9 cellular contexts compared by ENCODE assay signal in the genomic region with DNA sequence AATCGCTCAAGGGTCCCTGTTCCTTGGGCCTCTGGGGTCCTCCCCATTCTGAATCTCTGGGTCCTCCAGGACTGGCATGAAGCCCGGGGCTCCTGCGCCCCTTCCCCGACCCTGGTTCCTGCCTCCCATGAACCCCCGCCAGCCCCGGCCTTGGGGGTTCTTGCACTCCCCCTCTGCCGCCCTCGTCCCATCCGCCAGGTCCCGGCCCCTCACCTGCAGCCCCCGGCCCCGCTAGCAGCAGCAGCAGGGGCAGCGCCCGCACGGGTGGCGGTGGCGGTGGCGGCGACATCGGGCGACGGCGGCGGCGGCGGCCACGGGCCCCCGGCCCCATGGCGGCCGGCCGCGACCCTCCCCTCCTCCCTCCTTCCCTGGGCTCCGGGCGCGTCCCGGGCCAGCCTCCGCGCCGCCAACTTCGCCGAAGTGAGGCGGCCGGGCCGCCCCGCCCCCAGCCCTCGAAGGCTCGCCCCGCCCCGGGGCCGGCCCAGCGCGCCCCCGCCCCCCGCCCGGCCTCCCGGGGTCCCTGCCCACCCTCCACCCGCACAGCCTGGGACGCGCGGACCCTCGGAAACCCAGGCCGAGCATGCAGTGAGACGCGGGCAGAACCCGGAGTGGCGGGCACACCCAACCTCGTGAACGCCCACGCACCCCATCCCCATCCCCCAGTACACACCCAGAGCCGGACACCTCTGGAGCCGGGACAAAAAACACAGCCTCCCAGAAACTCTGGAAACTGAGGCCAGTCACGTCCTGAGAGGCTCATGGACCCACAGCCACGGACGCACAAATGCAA. TPM values are rescaled to one million over a fixed set of nuclear protein-coding genes. Genes with fewer than 3 reads are reported as not detected.
DNase-seq lines count a peak whose midpoint lies in the region; ATAC-seq, FAIRE-seq and TF ChIP-seq lines count a peak whose summit lies in the region.
"Had no signal": no experiment of that assay in that cellular context is flagged by ENCODE, and none has a peak within 500 bp of the region (broad histone marks: within the 10 kb centered on the region; RNA-seq: fewer than 3 reads in every experiment).

Gene NOTCH3, minus strand, starts transcription at position 421 of the 790 bp plus-strand sequence. Its CDS starts 90 bp downstream, at position 331.

- TF ChIP-seq CTCF in BE2C (IDR thresholded peaks at IDR 0.05; ENCODE audit: low read depth, low read length) (no peak), Panc1 (IDR thresholded peaks at IDR 0.05) (no peak), fibroblast of mammary gland (conservative IDR thresholded peaks at IDR 0.05; ENCODE audit: control insufficient read depth, insufficient read depth, low read depth, low read length) (no peak), omental fat pad (IDR thresholded peaks at IDR 0.05) (no peak)

- no peaks in the 10 kb centered on the region for H3K9me3 Mint-ChIP-seq in activated T-helper 2 cell treated with anti-CD3 and anti-CD28 coated beads, Interferon-gamma antibody, Interleukin-2, Interleukin-4, amounts not matched to agents 10 μg/mL and 5 μg/mL and 100 μg/mL, durations not matched to agents 14 hours and 24 hours and 36 hours

- H3K27me3 ChIP-seq in BE2C, result peaks cover 5% of the 10 kb centered on the region; the same call in 1 of the 2 replicates
- no peaks in the 10 kb centered on the region for H3K27me3 ChIP-seq in Panc1 (ENCODE audit: control insufficient read depth, insufficient read depth, low read length)

- H3K4me3 ChIP-seq in BE2C (ENCODE audit: low read depth, low read length), result peak within 1 kb of the TSS; percentile 49
- peak within 1 kb of the TSS; percentile 37 to 48 for H3K4me3 ChIP-seq in Panc1 (ENCODE audit: low read depth in 2 of 2, low read length in 2 of 2)
- peak within 1 kb of the TSS; percentile 52 for H3K4me3 ChIP-seq in fibroblast of mammary gland (ENCODE audit: control insufficient read depth, low read depth, low read length)

- H3K27ac ChIP-seq in Panc1 (ENCODE audit: low read length), result no peak within 1 kb of the TSS

- H3K9me3 ChIP-seq in BE2C (no peaks in the 10 kb centered on the region), Panc1 (ENCODE audit: control insufficient read depth, insufficient read depth, low read depth, low read length) (no peaks in the 10 kb centered on the region)

- H3K27ac Mint-ChIP-seq in activated T-helper 2 cell treated with anti-CD3 and anti-CD28 coated beads, Interferon-gamma antibody, Interleukin-2, Interleukin-4, amounts not matched to agents 10 μg/mL and 5 μg/mL and 100 μg/mL, durations not matched to agents 14 hours and 24 hours and 36 hours, result no peak within 1 kb of the TSS

- DNase-seq in BE2C, result no peak
- DNase-seq in Panc1 (ENCODE audit: low read depth, low spot score), result no peak
- no peak for DNase-seq in fibroblast of mammary gland (ENCODE audit: low read depth)
- DNase-seq in omental fat pad (ENCODE audit: low spot score), result no peak
- no peak for DNase-seq in activated T-helper 2 cell treated with anti-CD3 and anti-CD28 coated beads, Interferon-gamma antibody, Interleukin-2, Interleukin-4, amounts not matched to agents 10 μg/mL and 5 μg/mL and 100 μg/mL, durations not matched to agents 14 hours and 24 hours and 36 hours (ENCODE audit: low spot score)
- DNase-seq in GM19239 (ENCODE audit: insufficient read length, low spot score), result no peak

- POLR2A ChIA-PET in Panc1 (lab: Charles Lee), result no interaction called here

- no TSS peak for BruUV-seq in Panc1 (replicated peaks; lab: Mats Ljungman, UMichigan)

- H3K4me1 Mint-ChIP-seq in activated T-helper 2 cell treated with anti-CD3 and anti-CD28 coated beads, Interferon-gamma antibody, Interleukin-2, Interleukin-4, amounts not matched to agents 10 μg/mL and 5 μg/mL and 100 μg/mL, durations not matched to agents 14 hours and 24 hours and 36 hours (ENCODE audit: low read depth), result peaks cover 5% of the 10 kb centered on the region

- CTCF ChIA-PET in Panc1 (lab: Charles Lee), result no interaction called here

- peaks cover 43% of the 10 kb centered on the region for H3K27me3 Mint-ChIP-seq in activated T-helper 2 cell treated with anti-CD3 and anti-CD28 coated beads, Interferon-gamma antibody, Interleukin-2, Interleukin-4, amounts not matched to agents 10 μg/mL and 5 μg/mL and 100 μg/mL, durations not matched to agents 14 hours and 24 hours and 36 hours (ENCODE audit: low read depth)

- in situ Hi-C loops in Panc1 (cut with HindIII; ENCODE audit: low pct_unique_long_range_greater_than_20kb, low sequenced_read_pairs), result no loop called here

- H3K36me3 Mint-ChIP-seq in activated T-helper 2 cell treated with anti-CD3 and anti-CD28 coated beads, Interferon-gamma antibody, Interleukin-2, Interleukin-4, amounts not matched to agents 10 μg/mL and 5 μg/mL and 100 μg/mL, durations not matched to agents 14 hours and 24 hours and 36 hours (ENCODE audit: low read depth), result no peaks in the 10 kb centered on the region

- H3K4me3 Mint-ChIP-seq in activated T-helper 2 cell treated with anti-CD3 and anti-CD28 coated beads, Interferon-gamma antibody, Interleukin-2, Interleukin-4, amounts not matched to agents 10 μg/mL and 5 μg/mL and 100 μg/mL, durations not matched to agents 14 hours and 24 hours and 36 hours (ENCODE audit: low read depth), result no peak within 1 kb of the TSS

- no peak for ATAC-seq in Panc1
- no peak for ATAC-seq in omental fat pad (ENCODE audit: low FRiP score)
- no peak for ATAC-seq in GM18519 (IDR thresholded peaks at IDR 0.05; ENCODE audit: low FRiP score, unreplicated experiment)
- ATAC-seq in HG03139 (IDR thresholded peaks at IDR 0.05; ENCODE audit: unreplicated experiment), result no peak

- intact Hi-C loops in Panc1 (cut with micrococcal nuclease; ENCODE audit: unreplicated experiment), result no loop called here
- intact Hi-C loops in activated T-helper 2 cell treated with anti-CD3 and anti-CD28 coated beads, Interferon-gamma antibody, Interleukin-2, Interleukin-4, amounts not matched to agents 10 μg/mL and 5 μg/mL and 100 μg/mL, durations not matched to agents 14 hours and 24 hours and 36 hours (cut with micrococcal nuclease), result no loop called here

- FAIRE-seq in GM19239 (lab: Jason Lieb, UNC), result no peak

- H3K36me3 ChIP-seq in BE2C (no peaks in the 10 kb centered on the region), Panc1 (ENCODE audit: control insufficient read depth, insufficient read depth, low read length) (no peaks in the 10 kb centered on the region)

- H3K4me1 ChIP-seq in BE2C (no peaks in the 10 kb centered on the region), Panc1 (ENCODE audit: control insufficient read depth, insufficient read depth, low read length) (no peaks in the 10 kb centered on the region)

RNA-seq across cellular contexts. Expression of gene NOTCH3, which starts in this region (rescaled TPM):
- 0.36 TPM for polyA plus RNA-seq in BE2C (2012; ENCODE audit: insufficient read depth, insufficient read length, low read depth)
- 5.3 TPM for total RNA-seq in Panc1 (2021; ENCODE audit: unreplicated experiment)
- polyA plus RNA-seq in Panc1 (2012; ENCODE audit: insufficient read length), result 20.8 TPM
- total RNA-seq in omental fat pad, result 10 to 100 TPM in 3 of 4 donors, 1 to 10 TPM in 1; 6.1 to 82.8 (median 24.4) TPM
- not detected in 2 replicates for total RNA-seq in activated T-helper 2 cell treated with anti-CD3 and anti-CD28 coated beads, Interferon-gamma antibody, Interleukin-2, Interleukin-4, amounts not matched to agents 10 μg/mL and 5 μg/mL and 100 μg/mL, durations not matched to agents 14 hours and 24 hours and 36 hours
- total RNA-seq: T-helper 2 cell treated with Interferon-gamma antibody and Interleukin-4, amounts not matched to agents 100 ng/mL and 5 ng/mL, for 36 hours had no signal
